ENCODE assay signal across 14 cellular contexts in the genomic region with DNA sequence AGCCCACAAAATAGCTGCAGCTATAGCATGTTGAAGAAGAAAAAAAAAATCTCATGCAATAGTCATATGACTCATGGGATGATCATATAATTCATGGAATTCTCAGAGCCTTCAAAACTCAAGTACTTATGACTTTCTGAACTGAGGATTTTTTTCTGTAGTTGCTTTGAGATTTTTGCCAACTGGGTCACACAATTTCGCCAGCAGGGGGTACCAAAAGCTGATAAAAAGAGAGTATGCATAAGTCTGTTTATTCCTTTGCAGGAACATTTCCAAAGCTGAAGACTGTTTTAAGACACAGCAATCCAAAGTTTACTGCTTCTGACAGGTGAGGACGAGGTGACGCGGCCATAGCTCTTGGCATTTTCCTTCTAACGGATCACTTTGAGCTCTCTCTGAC.
DNase-seq lines count a peak whose midpoint lies in the region; ATAC-seq, FAIRE-seq and TF ChIP-seq lines count a peak whose summit lies in the region.
"Had no signal": no experiment of that assay in that cellular context is flagged by ENCODE, and none has a peak within 500 bp of the region (broad histone marks: within the 10 kb centered on the region; RNA-seq: fewer than 3 reads in every experiment).

No MANE protein-coding gene starts in this region.

- no peaks in the 10 kb centered on the region for H3K79me1 ChIP-seq in neuronal stem cell (ENCODE audit: low read depth, low read length)

- H3K9ac ChIP-seq in K562 (ENCODE audit: insufficient read depth in 1 of 2, low read depth in 2 of 2, low read length in 2 of 2) (no peak overlapping the region), neuronal stem cell (ENCODE audit: low read depth, low read length, poor library complexity) (no peak overlapping the region)

- H4K20me1 ChIP-seq in K562 (replicated peaks; ENCODE audit: control insufficient read depth, insufficient read depth, low read length) = no peaks in the 10 kb centered on the region

- 0% methylated on average over 5 of the region's 5 CpGs for WGBS in K562 (ENCODE audit: insufficient coverage, low coverage, missing lambda C conversion rate)
- WGBS in neuronal stem cell (ENCODE audit: extremely low coverage in 2 of 2, insufficient read length in 2 of 2, insufficient replicate concordance in 1 of 2), 2 donors = no CpG with 5 or more reads among the region's 5 CpGs
- WGBS in suprapubic skin = 48% methylated on average over 5 of the region's 5 CpGs

- no peak overlapping the region for H3K18ac ChIP-seq in neuronal stem cell (ENCODE audit: low read length)

- BruUV-seq in K562 (replicated peaks; lab: Mats Ljungman, UMichigan) = no TSS peak

- CTCF ChIA-PET in K562 (lab: Yijun Ruan, JAX; ENCODE audit: low intra/inter-chr PET ratio) = no interaction called here

- H3K4me1 Mint-ChIP-seq in stimulated activated naive CD8-positive, alpha-beta T cell treated with anti-CD3 and anti-CD28 coated beads, Interleukin-15, amount 100 ng/mL, for 72 hours = no peaks in the 10 kb centered on the region
- H3K4me1 Mint-ChIP-seq: activated B cell treated with CpG ODN at 0.5 μM for 24 hours; central memory CD8-positive, alpha-beta T cell had no signal

- no peak overlapping the region for H2BK5ac ChIP-seq in neuronal stem cell (ENCODE audit: low read length)

- H2BK120ac ChIP-seq in neuronal stem cell (ENCODE audit: low read depth, low read length) = no peak overlapping the region

- H3K9me1 ChIP-seq in K562 (ENCODE audit: control insufficient read depth, insufficient read depth, low read length) = no peaks in the 10 kb centered on the region

- TF ChIP-seq POLR2A in K562 (conservative IDR thresholded peaks at IDR 0.05) = no peak
- no peak for TF ChIP-seq POLR2A in suprapubic skin (IDR thresholded peaks at IDR 0.05)

- peak; percentile 29 for DNase-seq in DMS53 (lab: John Stamatoyannopoulos, UW)
- DNase-seq in DMS53 treated with DMSO at 0.1 percent for 48 hours (lab: John Stamatoyannopoulos, UW; ENCODE audit: unreplicated experiment) = no peak
- DNase-seq in LNCaP clone FGC (ENCODE audit: low read depth) = peak; percentile 18
- DNase-seq in K562 (ENCODE audit: extremely low read depth in 1 of 4, low spot score in 3 of 4) = peak in 1 of 4 experiments; percentile 8
- peak; percentile 20 for DNase-seq in neuronal stem cell (ENCODE audit: low spot score)
- no peak for DNase-seq in stimulated activated naive CD8-positive, alpha-beta T cell treated with anti-CD3 and anti-CD28 coated beads, Interleukin-15, amount 100 ng/mL, for 72 hours
- no peak for DNase-seq in suprapubic skin (ENCODE audit: low spot score in 2 of 2)
- DNase-seq: activated B cell treated with CpG ODN at 0.5 μM for 24 hours, left lung, Peyer's patch, right cardiac atrium had no signal

- H3K14ac ChIP-seq in neuronal stem cell (ENCODE audit: low read length) = no peak overlapping the region

- no peak overlapping the region for H4K8ac ChIP-seq in neuronal stem cell (ENCODE audit: low read depth, low read length)

- POLR2A ChIA-PET in K562 (lab: Yijun Ruan, JAX) = interaction anchor here (0.6 kb wide), 1 partner anchor 574 kb away, joined by 3 read pairs; no protein-coding TSS in a partner anchor

- H3K4me2 ChIP-seq in K562 (ENCODE audit: insufficient read depth, low read length) = no peak overlapping the region
- no peak overlapping the region for H3K4me2 ChIP-seq in neuronal stem cell (ENCODE audit: insufficient read depth, low read length, poor library complexity, severe bottlenecking)

- H3K27ac ChIP-seq in K562 (ENCODE audit: extremely low read depth, low read depth, low read length) (no peak overlapping the region), neuronal stem cell (replicated peaks; ENCODE audit: low read length) (no peak overlapping the region), suprapubic skin (no peak overlapping the region)
- H3K27ac ChIP-seq: left lung, Peyer's patch had no signal

- H3K4me3 ChIP-seq in LNCaP clone FGC (ENCODE audit: low read depth, low read length) (no peak overlapping the region), K562 (no peak overlapping the region), neuronal stem cell (ENCODE audit: low read length in 2 of 2) (no peak overlapping the region), suprapubic skin (no peak overlapping the region)
- H3K4me3 ChIP-seq: left lung, Peyer's patch had no signal

- peaks cover 0 to 6% of the 10 kb centered on the region in 2 donors for H3K9me3 Mint-ChIP-seq in stimulated activated naive CD8-positive, alpha-beta T cell treated with anti-CD3 and anti-CD28 coated beads, Interleukin-15, amount 100 ng/mL, for 72 hours

- H3K4me1 ChIP-seq in K562 (replicated peaks in 1 of 2; ENCODE audit: control insufficient read depth in 2 of 2, insufficient read depth in 2 of 2, low read length in 2 of 2) = no peaks in the 10 kb centered on the region
- no peaks in the 10 kb centered on the region for H3K4me1 ChIP-seq in neuronal stem cell (ENCODE audit: control insufficient read depth in 2 of 2, insufficient read depth in 1 of 2, low read depth in 1 of 2, low read length in 2 of 2)
- H3K4me1 ChIP-seq in suprapubic skin = no peaks in the 10 kb centered on the region
- H3K4me1 ChIP-seq: left lung, Peyer's patch had no signal

- H2AFZ ChIP-seq in K562 (ENCODE audit: low read depth, low read length) = no peak overlapping the region
- H2AFZ ChIP-seq in neuronal stem cell (ENCODE audit: low read length) = no peak overlapping the region

- H3K79me2 ChIP-seq in K562 (ENCODE audit: control insufficient read depth, insufficient read depth, low read length) = no peaks in the 10 kb centered on the region

- TF ChIP-seq RAD21 in K562 (CRISPR knock-in tag; conservative IDR thresholded peaks at IDR 0.05 in 1 of 2, IDR thresholded peaks at IDR 0.05 in 1 of 2) = 0 out of 4 replicates have a peak, but pooled peaks of 1 of the 2 experiments have one; percentile 35

- peaks cover 4% of the 10 kb centered on the region for H3K27me3 Mint-ChIP-seq in stimulated activated naive CD8-positive, alpha-beta T cell treated with anti-CD3 and anti-CD28 coated beads, Interleukin-15, amount 100 ng/mL, for 72 hours
- H3K27me3 Mint-ChIP-seq: activated B cell treated with CpG ODN at 0.5 μM for 24 hours; central memory CD8-positive, alpha-beta T cell had no signal

- H3K27ac Mint-ChIP-seq in stimulated activated naive CD8-positive, alpha-beta T cell treated with anti-CD3 and anti-CD28 coated beads, Interleukin-15, amount 100 ng/mL, for 72 hours = no peak overlapping the region
- H3K27ac Mint-ChIP-seq: activated B cell treated with CpG ODN at 0.5 μM for 24 hours had no signal

- TF ChIP-seq EP300 in K562 (IDR thresholded peaks at IDR 0.05; ENCODE audit: low read length) (no peak), suprapubic skin (IDR thresholded peaks at IDR 0.05) (no peak)

- in situ Hi-C loops in K562 (cut with MboI) = no loop called here

- no peaks in the 10 kb centered on the region for H3K9me3 ChIP-seq in K562 (replicated peaks; ENCODE audit: control insufficient read depth, insufficient read depth, low read depth, low read length)
- no peaks in the 10 kb centered on the region for H3K9me3 ChIP-seq in neuronal stem cell (replicated peaks in 1 of 2; ENCODE audit: control insufficient read depth in 2 of 2, insufficient read depth in 1 of 2, low read depth in 1 of 2, low read length in 2 of 2)
- H3K9me3 ChIP-seq in suprapubic skin = no peaks in the 10 kb centered on the region
- H3K9me3 ChIP-seq: left lung, Peyer's patch had no signal

- H3K27me3 ChIP-seq in K562 (ENCODE audit: control insufficient read depth in 2 of 2, insufficient read depth in 2 of 2, low read length in 2 of 2) (no peaks in the 10 kb centered on the region), neuronal stem cell (ENCODE audit: control insufficient read depth in 3 of 3, insufficient read depth in 3 of 3, low read depth in 1 of 3, low read length in 3 of 3) (no peaks in the 10 kb centered on the region), suprapubic skin (no peaks in the 10 kb centered on the region)
- H3K27me3 ChIP-seq: left lung, Peyer's patch had no signal

- intact Hi-C loops in K562 (cut with micrococcal nuclease) = no loop called here

- no peak for FAIRE-seq in K562 (lab: Jason Lieb, UNC)
- FAIRE-seq: urothelium cell line had no signal

- H2AK5ac ChIP-seq in neuronal stem cell (ENCODE audit: low read depth, low read length) = no peak overlapping the region

- no peak overlapping the region for H2BK12ac ChIP-seq in neuronal stem cell (ENCODE audit: low read length)

- H3K36me3 ChIP-seq in K562 (ENCODE audit: control insufficient read depth, insufficient read depth, low read length) = no peaks in the 10 kb centered on the region
- no peaks in the 10 kb centered on the region for H3K36me3 ChIP-seq in neuronal stem cell (replicated peaks in 1 of 2; ENCODE audit: control insufficient read depth in 2 of 2, insufficient read depth in 2 of 2, low read length in 2 of 2)
- no peaks in the 10 kb centered on the region for H3K36me3 ChIP-seq in suprapubic skin
- H3K36me3 ChIP-seq: left lung, Peyer's patch had no signal

- no peak overlapping the region for H3K4me3 Mint-ChIP-seq in stimulated activated naive CD8-positive, alpha-beta T cell treated with anti-CD3 and anti-CD28 coated beads, Interleukin-15, amount 100 ng/mL, for 72 hours
- H3K4me3 Mint-ChIP-seq: activated B cell treated with CpG ODN at 0.5 μM for 24 hours; central memory CD8-positive, alpha-beta T cell had no signal

- ATAC-seq in K562 (no peak), GM19328 (IDR thresholded peaks at IDR 0.05; ENCODE audit: unreplicated experiment) (no peak)
- ATAC-seq in stimulated activated naive CD8-positive, alpha-beta T cell treated with anti-CD3 and anti-CD28 coated beads, Interleukin-15, amount 100 ng/mL, for 72 hours = no peak
- ATAC-seq: left lung, right cardiac atrium had no signal

- H3K23ac ChIP-seq in neuronal stem cell (ENCODE audit: low read depth, low read length, poor library complexity) = no peak overlapping the region

- no peak overlapping the region for H3K4ac ChIP-seq in neuronal stem cell (ENCODE audit: low read length)

- no peak overlapping the region for H2BK15ac ChIP-seq in neuronal stem cell (ENCODE audit: low read length)

- no peak overlapping the region for H4K91ac ChIP-seq in neuronal stem cell (ENCODE audit: low read depth, low read length, poor library complexity)

- TF ChIP-seq CTCF in LNCaP clone FGC (IDR thresholded peaks at IDR 0.05; ENCODE audit: control insufficient read depth, extremely low read depth, insufficient read depth) (peak; percentile 44), K562 (IDR thresholded peaks at IDR 0.05 in 2 of 3, conservative IDR thresholded peaks at IDR 0.05 in 1 of 3; ENCODE audit: insufficient read depth in 2 of 3, low read depth in 1 of 3, low read length in 3 of 3) (peak in 2 of 3 experiments; percentile 32 to 53; a peak in 3 of 6 replicates), suprapubic skin (IDR thresholded peaks at IDR 0.05) (peak in 1 of 2 donors; percentile 15)

TF ChIP-seq in K562, 482 proteins besides CTCF, POLR2A, EP300 and RAD21 (continues in another document):
- no peak for TF ChIP-seq TCF3 (CRISPR knock-in tag; IDR thresholded peaks at IDR 0.05)
- no peak for TF ChIP-seq ATF1 (CRISPR knock-in tag; IDR thresholded peaks at IDR 0.05)
- TF ChIP-seq ATF1 (tag; IDR thresholded peaks at IDR 0.05) = no peak
- no peak for TF ChIP-seq KLF16 (IDR thresholded peaks at IDR 0.05)
- TF ChIP-seq ZC3H8 (IDR thresholded peaks at IDR 0.05) = no peak
- TF ChIP-seq SMARCA4 (IDR thresholded peaks at IDR 0.05) = no peak
- TF ChIP-seq NEUROD1 (IDR thresholded peaks at IDR 0.05; ENCODE audit: borderline replicate concordance, low read depth, low read length, partially characterized antibody) = no peak

Comparison
In these comparisons a context has a peak if more than half of its experiments do, and no peak if none do; other contexts are left out.
1. DNase-seq: peak in DMS53 (single experiment), LNCaP clone FGC (single experiment) and neuronal stem cell (single experiment); none in DMS53 treated with DMSO at 0.1 percent for 48 hours (single experiment), stimulated activated naive CD8-positive, alpha-beta T cell treated with anti-CD3 and anti-CD28 coated beads, Interleukin-15, amount 100 ng/mL, for 72 hours (0 of 2) and suprapubic skin (0 of 2).